Comparison of ENCODE assay signal across 23 cellular contexts in the genomic region with DNA sequence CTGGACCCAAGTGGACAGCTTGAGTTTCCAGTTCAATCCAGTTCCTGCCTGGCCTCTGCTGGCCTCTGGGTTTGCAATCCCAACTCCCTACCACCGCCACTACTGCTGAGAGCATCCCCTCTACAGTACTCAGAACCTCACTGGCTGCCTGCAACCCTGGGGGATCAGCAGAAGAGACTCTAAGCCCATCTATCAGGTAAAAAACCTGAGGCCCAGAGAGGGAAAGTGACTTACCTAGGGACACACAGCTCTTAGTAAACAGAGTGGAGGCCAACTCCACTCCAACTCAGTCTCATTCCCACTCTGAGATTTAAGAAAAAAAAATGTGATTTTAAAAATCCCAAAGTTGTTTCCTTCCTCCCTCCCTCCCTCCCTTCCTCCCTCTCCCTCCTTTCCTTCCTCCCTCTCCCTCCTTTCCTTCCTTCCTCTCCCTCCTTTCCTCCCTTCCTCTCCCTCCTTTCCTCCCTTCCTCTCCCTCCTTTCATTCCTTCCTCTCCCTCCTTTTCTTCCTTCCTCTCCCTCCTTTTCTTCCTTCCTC.
"Had no signal": no experiment of that assay in that cellular context is flagged by ENCODE, and none has a peak within 500 bp of the region (broad histone marks: within the 10 kb centered on the region; RNA-seq: fewer than 3 reads in every experiment).

No MANE protein-coding gene starts in this region.

- FAIRE-seq: HTR-8/SVneo, RCC 7860 had no signal

- H3K9me3 ChIP-seq: SJSA1 had no signal

- H3K9me3 Mint-ChIP-seq: T-cell had no signal

- H3K36me3 ChIP-seq: SJSA1 had no signal

- H3K9ac ChIP-seq: KMS-11 had no signal

- H3K27ac ChIP-seq: HL-60, KMS-11, SJSA1, SK-N-MC had no signal

- H3K4me3 Mint-ChIP-seq: T-cell had no signal

- H3K36me3 Mint-ChIP-seq: T-cell had no signal

- DNase-seq: MV-4-11, NCI-H1048, NCI-H1105, NCI-H1417, NCI-H1436 treated with DMSO at 0.1 percent for 48 hours, NCI-H1694, NCI-H187 treated with DMSO at 0.1 percent for 48 hours, NCI-H2029 treated with DMSO at 0.1 percent for 48 hours, NCI-H2227 treated with DMSO at 0.1 percent for 48 hours, NCI-H524, NCI-H526 treated with DMSO at 0.1 percent for 48 hours, NCI-H774, Right ventricle myocardium superior, RPMI8226, SIG-M5, SW 1271, T-cell had no signal

- H3K27ac Mint-ChIP-seq: T-cell had no signal

- H3K4me2 ChIP-seq: KMS-11 had no signal

- ATAC-seq: T-cell had no signal

- H3K4me3 ChIP-seq: SJSA1, SK-N-MC had no signal
